ENCODE assay signal across 24 cellular contexts in genomic region chr12:25594376-25594775, GRCh38. TPM values are rescaled to one million over a fixed set of nuclear protein-coding genes. Genes with fewer than 3 reads are reported as not detected.
"Had no signal": no experiment of that assay in that cellular context is flagged by ENCODE, and none has a peak within 500 bp of the region (broad histone marks: within the 10 kb centered on the region; RNA-seq: fewer than 3 reads in every experiment).

No MANE protein-coding gene starts in this region.

- H3K36me3 Mint-ChIP-seq: memory B cell; stimulated activated effector memory CD8-positive, alpha-beta T cell treated with anti-CD3 and anti-CD28 coated beads, Interleukin-12 subunit alpha, Interleukin-12 subunit beta, amount 100 ng/mL, for 72 hours had no signal

- H3K27me3 Mint-ChIP-seq: progenitor cell of endocrine pancreas had no signal

- H3K27ac Mint-ChIP-seq: memory B cell; mesothelial cell of epicardium; nephron; progenitor cell of endocrine pancreas; stimulated activated effector memory CD8-positive, alpha-beta T cell treated with anti-CD3 and anti-CD28 coated beads, Interleukin-12 subunit alpha, Interleukin-12 subunit beta, amount 100 ng/mL, for 72 hours had no signal

- H3K36me3 ChIP-seq: esophagus muscularis mucosa, gastroesophageal sphincter, left ventricle myocardium inferior, lower lobe of right lung, pancreas, suprapubic skin, thyroid gland, upper lobe of left lung, vagina had no signal

- H3K4me1 ChIP-seq: esophagus muscularis mucosa, gastroesophageal sphincter, left ventricle myocardium inferior, lower lobe of right lung, pancreas, thyroid gland, upper lobe of left lung, vagina had no signal

- H3K4me1 Mint-ChIP-seq: stimulated activated effector memory CD8-positive, alpha-beta T cell treated with anti-CD3 and anti-CD28 coated beads, Interleukin-12 subunit alpha, Interleukin-12 subunit beta, amount 100 ng/mL, for 72 hours had no signal

- H3K4me3 Mint-ChIP-seq: memory B cell; mesothelial cell of epicardium; nephron; stimulated activated effector memory CD8-positive, alpha-beta T cell treated with anti-CD3 and anti-CD28 coated beads, Interleukin-12 subunit alpha, Interleukin-12 subunit beta, amount 100 ng/mL, for 72 hours had no signal

- DNase-seq: effector memory CD4-positive, alpha-beta T cell; glutamatergic neuron; immature natural killer cell; left cardiac atrium; left ventricle myocardium inferior; lower lobe of right lung; occipital lobe; pancreas; right cardiac atrium; stimulated activated CD4-positive, alpha-beta T cell treated with anti-CD3 and anti-CD28 coated beads, Interleukin-4, amount 100 ng/mL, for 1 hour; stimulated activated CD8-positive, alpha-beta memory T cell treated with anti-CD3 and anti-CD28 coated beads, Interleukin-4, amount 100 ng/mL, for 48 hours; stimulated activated naive CD8-positive, alpha-beta T cell treated with anti-CD3 and anti-CD28 coated beads, Interleukin-15, Interleukin-2, amounts not matched to agents 100 U/mL and 50 U/mL, for 24 hours; thyroid gland; upper lobe of left lung had no signal

- H3K27me3 ChIP-seq: esophagus muscularis mucosa, gastroesophageal sphincter, pancreas, suprapubic skin, thyroid gland, upper lobe of left lung, vagina had no signal

- H3K27ac ChIP-seq: epithelial cell of prostate, esophagus muscularis mucosa, gastroesophageal sphincter, left ventricle myocardium inferior, lower lobe of right lung, pancreas, suprapubic skin, thyroid gland, upper lobe of left lung, vagina had no signal

- H3K9me3 ChIP-seq: esophagus muscularis mucosa, pancreas, suprapubic skin, thyroid gland, vagina had no signal

- H3K4me3 ChIP-seq: esophagus muscularis mucosa, gastroesophageal sphincter, left ventricle myocardium inferior, lower lobe of right lung, pancreas, suprapubic skin, thyroid gland, upper lobe of left lung, vagina had no signal

RNA-seq across cellular contexts. Expression of gene LMNTD1, which starts 41.3 kb away (rescaled TPM):
- total RNA-seq: left ventricle myocardium inferior, mesothelial cell of epicardium, progenitor cell of endocrine pancreas, vagina had no signal
